Comparison of ENCODE assay signal across 9 cellular contexts in genomic region chr11:114296190-114296978, GRCh38. TPM values are rescaled to one million over a fixed set of nuclear protein-coding genes. Genes with fewer than 3 reads are reported as not detected.
DNase-seq lines count a peak whose midpoint lies in the region; ATAC-seq, FAIRE-seq and TF ChIP-seq lines count a peak whose summit lies in the region.
"Had no signal": no experiment of that assay in that cellular context is flagged by ENCODE, and none has a peak within 500 bp of the region (broad histone marks: within the 10 kb centered on the region; RNA-seq: fewer than 3 reads in every experiment).

NNMT (plus strand) TSS chr11:114296399; CDS start chr11:114296557, 158 bp downstream.

- H3K9ac ChIP-seq in stomach smooth muscle (ENCODE audit: low read length in 2 of 2) = peak within 1 kb of the TSS; percentile 42 to 68

- H3K27me3 ChIP-seq in breast epithelium (no peaks in the 10 kb centered on the region), stomach smooth muscle (ENCODE audit: control insufficient read depth in 1 of 2, insufficient read depth in 2 of 2, low read length in 2 of 2) (no peaks in the 10 kb centered on the region)

- no peak for ATAC-seq in GM18861 (IDR thresholded peaks at IDR 0.05; ENCODE audit: unreplicated experiment)
- ATAC-seq in GM19324 (IDR thresholded peaks at IDR 0.05; ENCODE audit: low FRiP score, unreplicated experiment) = no peak

- H3K4me1 ChIP-seq in breast epithelium (peaks cover 3 to 8% of the 10 kb centered on the region in 2 donors), stomach smooth muscle (ENCODE audit: control insufficient read depth, insufficient read depth, low read length) (peaks cover 4% of the 10 kb centered on the region)

- H3K4me3 ChIP-seq in breast epithelium (peak within 1 kb of the TSS; percentile 60 to 74 (median 67)), stomach smooth muscle (ENCODE audit: low read length in 2 of 2) (peak within 1 kb of the TSS; percentile 27 to 57)

- TF ChIP-seq POLR2A in H54 (IDR thresholded peaks at IDR 0.05; ENCODE audit: low read depth, low read length) (peak; percentile 13; the same call in 1 of the 2 replicates), breast epithelium (IDR thresholded peaks at IDR 0.05) (peak; percentile 78)

- FAIRE-seq in H54 (lab: Jason Lieb, UNC) = peak; percentile 82

- DNase-seq in H54 (ENCODE audit: insufficient read length, low spot score) (no peak), breast epithelium (ENCODE audit: low spot score in 2 of 2) (peak in 1 of 2 donors; percentile 87), left kidney (ENCODE audit: low read depth, low spot score) (peak; percentile 38), NCI-H1694 treated with DMSO at 0.1 percent for 48 hours (lab: John Stamatoyannopoulos, UW) (no peak), SIG-M5 (lab: John Stamatoyannopoulos, UW) (no peak)
- DNase-seq: nephron progenitor cell had no signal

- H3K9me3 ChIP-seq in breast epithelium (peaks cover 0 to 8% of the 10 kb centered on the region in 2 donors), stomach smooth muscle (ENCODE audit: control insufficient read depth in 2 of 2, low read length in 2 of 2) (peaks cover 0 to 3% of the 10 kb centered on the region in 2 donors)

- intact Hi-C loops in breast epithelium (cut with DNase I; ENCODE audit: low total_unique reads) = no loop called here

- H3K27ac ChIP-seq in breast epithelium = peak within 1 kb of the TSS; percentile 97 to 99
- H3K27ac ChIP-seq in stomach smooth muscle (ENCODE audit: low read length) = peak within 1 kb of the TSS; percentile 82

- H3K36me3 ChIP-seq in breast epithelium (no peaks in the 10 kb centered on the region), stomach smooth muscle (ENCODE audit: control insufficient read depth in 2 of 2, insufficient read depth in 2 of 2, low read length in 2 of 2) (no peaks in the 10 kb centered on the region)

- TF ChIP-seq CTCF in breast epithelium (IDR thresholded peaks at IDR 0.05) = peak in 2 of 3 donors; percentile 8 to 31

RNA-seq across cellular contexts. Expression of gene NNMT, which starts in this region (rescaled TPM):
- 1,000 to 10,000 TPM in 2 of 3 donors, 100 to 1,000 TPM in 1; 987 to 2,750 (median 1,078) TPM for total RNA-seq in breast epithelium
